In the genomic region with DNA sequence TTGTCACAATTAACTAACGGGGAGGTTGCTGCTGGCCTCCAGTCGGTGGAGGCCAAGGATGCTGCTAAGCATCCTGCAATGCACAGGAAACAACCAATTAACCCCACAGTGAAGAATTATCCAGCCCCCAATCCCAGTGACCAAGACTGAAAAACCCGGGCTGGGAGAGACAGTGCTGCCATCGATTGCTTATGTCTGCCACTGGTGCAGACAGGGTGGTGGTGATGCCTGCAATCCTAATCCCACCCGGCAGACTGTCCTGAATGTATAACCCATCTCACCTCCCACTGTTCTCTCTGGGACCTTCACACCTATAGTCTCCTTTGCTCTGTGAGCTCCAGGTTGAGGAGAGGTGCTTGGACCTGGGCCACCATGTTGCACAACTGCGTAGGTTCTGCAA, we compare ENCODE assay signal across 20 cellular contexts. TPM values are rescaled to one million over a fixed set of nuclear protein-coding genes. Genes with fewer than 3 reads are reported as not detected.
DNase-seq lines count a peak whose midpoint lies in the region; ATAC-seq and TF ChIP-seq lines count a peak whose summit lies in the region.
"Had no signal": no experiment of that assay in that cellular context is flagged by ENCODE, and none has a peak within 500 bp of the region (broad histone marks: within the 10 kb centered on the region; RNA-seq: fewer than 3 reads in every experiment).

No MANE protein-coding gene starts in this region.

- H4K20me1 ChIP-seq in OCI-LY3 (ENCODE audit: insufficient read depth, low read length), result no peaks in the 10 kb centered on the region

- H3K27ac ChIP-seq in OCI-LY3 (ENCODE audit: low read length), result peak overlapping the region; percentile 99
- H3K27ac ChIP-seq: suprapubic skin, vagina had no signal

- H2AFZ ChIP-seq in OCI-LY3 (ENCODE audit: low read depth, low read length), result no peak overlapping the region
- H2AFZ ChIP-seq: PC-9 had no signal

- H3K27me3 Mint-ChIP-seq in activated naive CD4-positive, alpha-beta T cell treated with anti-CD3 and anti-CD28 coated beads for 36 hours (ENCODE audit: low read depth), result no peaks in the 10 kb centered on the region
- no peaks in the 10 kb centered on the region for H3K27me3 Mint-ChIP-seq in chondrocyte (ENCODE audit: low read depth)
- H3K27me3 Mint-ChIP-seq in stimulated activated naive CD8-positive, alpha-beta T cell treated with anti-CD3 and anti-CD28 coated beads, Interleukin-15, amount 100 ng/mL, for 72 hours, result peaks cover 7% of the 10 kb centered on the region
- H3K27me3 Mint-ChIP-seq: CD4-positive, alpha-beta T cell had no signal

- no peak overlapping the region for H3K4me3 Mint-ChIP-seq in activated naive CD4-positive, alpha-beta T cell treated with anti-CD3 and anti-CD28 coated beads for 36 hours
- no peak overlapping the region for H3K4me3 Mint-ChIP-seq in chondrocyte (ENCODE audit: unreplicated experiment)
- peak overlapping the region in 1 of 2 donors; percentile 64 for H3K4me3 Mint-ChIP-seq in stimulated activated naive CD8-positive, alpha-beta T cell treated with anti-CD3 and anti-CD28 coated beads, Interleukin-15, amount 100 ng/mL, for 72 hours
- H3K4me3 Mint-ChIP-seq: CD4-positive, alpha-beta T cell; WTC11 had no signal

- peak overlapping the region; percentile 61; the same call in 1 of the 2 replicates for H3K4me3 ChIP-seq in OCI-LY3 (ENCODE audit: low read length)
- H3K4me3 ChIP-seq: lung, SK-N-MC, suprapubic skin, vagina had no signal

- H3K36me3 ChIP-seq in OCI-LY3 (replicated peaks; ENCODE audit: low read depth, low read length), result peaks cover 9% of the 10 kb centered on the region
- H3K36me3 ChIP-seq: suprapubic skin, vagina had no signal

- H3K4me1 Mint-ChIP-seq in activated naive CD4-positive, alpha-beta T cell treated with anti-CD3 and anti-CD28 coated beads for 36 hours (ENCODE audit: low read depth), result peaks cover 31% of the 10 kb centered on the region
- H3K4me1 Mint-ChIP-seq in chondrocyte (ENCODE audit: low read depth), result peaks cover 24% of the 10 kb centered on the region
- H3K4me1 Mint-ChIP-seq in stimulated activated naive CD8-positive, alpha-beta T cell treated with anti-CD3 and anti-CD28 coated beads, Interleukin-15, amount 100 ng/mL, for 72 hours, result peaks cover 65% of the 10 kb centered on the region

- H3K9me3 Mint-ChIP-seq in activated naive CD4-positive, alpha-beta T cell treated with anti-CD3 and anti-CD28 coated beads for 36 hours, result no peaks in the 10 kb centered on the region
- no peaks in the 10 kb centered on the region for H3K9me3 Mint-ChIP-seq in chondrocyte (ENCODE audit: low read depth)
- no peaks in the 10 kb centered on the region for H3K9me3 Mint-ChIP-seq in stimulated activated naive CD8-positive, alpha-beta T cell treated with anti-CD3 and anti-CD28 coated beads, Interleukin-15, amount 100 ng/mL, for 72 hours
- H3K9me3 Mint-ChIP-seq: activated T-helper 2 cell treated with anti-CD3 and anti-CD28 coated beads, Interferon-gamma antibody, Interleukin-2, Interleukin-4, amounts not matched to agents 10 μg/mL and 5 μg/mL and 100 μg/mL, durations not matched to agents 14 hours and 24 hours and 36 hours; CD4-positive, alpha-beta T cell; WTC11 had no signal

- no peak for ATAC-seq in stimulated activated naive CD8-positive, alpha-beta T cell treated with anti-CD3 and anti-CD28 coated beads, Interleukin-15, amount 100 ng/mL, for 72 hours
- ATAC-seq in activated CD4-positive, CD25-positive, alpha-beta regulatory T cell treated with anti-CD3 and anti-CD28 coated beads, Interleukin-2, amount 50 U/mL, for 24 hours, result no peak
- ATAC-seq: right cardiac atrium, WTC11 had no signal

- H3K9ac ChIP-seq in OCI-LY3 (ENCODE audit: low read length), result peak overlapping the region; percentile 69

- H3K27ac Mint-ChIP-seq in activated naive CD4-positive, alpha-beta T cell treated with anti-CD3 and anti-CD28 coated beads for 36 hours, result peak overlapping the region; percentile 50
- H3K27ac Mint-ChIP-seq in chondrocyte (ENCODE audit: unreplicated experiment), result peak overlapping the region; percentile 99
- H3K27ac Mint-ChIP-seq in stimulated activated naive CD8-positive, alpha-beta T cell treated with anti-CD3 and anti-CD28 coated beads, Interleukin-15, amount 100 ng/mL, for 72 hours, result peak overlapping the region; percentile 100
- H3K27ac Mint-ChIP-seq: activated T-helper 2 cell treated with anti-CD3 and anti-CD28 coated beads, Interferon-gamma antibody, Interleukin-2, Interleukin-4, amounts not matched to agents 10 μg/mL and 5 μg/mL and 100 μg/mL, durations not matched to agents 14 hours and 24 hours and 36 hours; CD4-positive, alpha-beta T cell; WTC11 had no signal

- DNase-seq in activated naive CD4-positive, alpha-beta T cell treated with anti-CD3 and anti-CD28 coated beads for 36 hours, result no peak
- DNase-seq in activated naive CD4-positive, alpha-beta T cell (lab: John Stamatoyannopoulos, UW), result no peak
- DNase-seq in chondrocyte (ENCODE audit: low spot score) (no peak), SIG-M5 (lab: John Stamatoyannopoulos, UW) (no peak)
- no peak for DNase-seq in stimulated activated naive CD8-positive, alpha-beta T cell treated with anti-CD3 and anti-CD28 coated beads, Interleukin-15, amount 100 ng/mL, for 72 hours
- no peak for DNase-seq in activated CD8-positive, alpha-beta memory T cell treated with anti-CD3 and anti-CD28 coated beads, Interleukin-2, amount 50 U/mL, for 48 hours
- DNase-seq: CD4-positive, alpha-beta T cell; DMS153; GF-D8; NCI-H1694; PC-9 had no signal

- H3K36me3 Mint-ChIP-seq in activated naive CD4-positive, alpha-beta T cell treated with anti-CD3 and anti-CD28 coated beads for 36 hours (ENCODE audit: low read depth), result peaks cover 1% of the 10 kb centered on the region
- no peaks in the 10 kb centered on the region for H3K36me3 Mint-ChIP-seq in chondrocyte (ENCODE audit: low read depth)
- H3K36me3 Mint-ChIP-seq: WTC11 had no signal

- H3K9me3 ChIP-seq in OCI-LY3 (ENCODE audit: insufficient read depth, low read length), result peaks cover 6% of the 10 kb centered on the region; the same call in 1 of the 2 replicates
- H3K9me3 ChIP-seq: suprapubic skin, vagina had no signal

- CTCF ChIA-PET in activated naive CD4-positive, alpha-beta T cell treated with anti-CD3 and anti-CD28 coated beads for 36 hours (lab: Charles Lee), result interaction anchor here (0.7 to 3.3 kb wide), 4 partner anchors 29 to 62 kb away, joined by 3 to 27 read pairs (median 10); no protein-coding TSS in a partner anchor

- intact Hi-C loops in activated naive CD4-positive, alpha-beta T cell treated with anti-CD3 and anti-CD28 coated beads for 36 hours (cut with micrococcal nuclease), result no loop called here

- H3K4me1 ChIP-seq in OCI-LY3 (ENCODE audit: low read length), result peaks cover 78% of the 10 kb centered on the region

- H3K4me2 ChIP-seq in OCI-LY3 (ENCODE audit: low read length), result peak overlapping the region; percentile 98; the same call in 1 of the 2 replicates

- no peaks in the 10 kb centered on the region for H3K27me3 ChIP-seq in OCI-LY3 (ENCODE audit: low read depth, low read length)

- no peak for TF ChIP-seq CTCF in OCI-LY3 (IDR thresholded peaks at IDR 0.05; ENCODE audit: low read depth, low read length)
- TF ChIP-seq CTCF in chondrocyte (IDR thresholded peaks at IDR 0.05), result no peak

- H3K79me2 ChIP-seq in OCI-LY3 (ENCODE audit: low read length), result no peaks in the 10 kb centered on the region

RNA-seq across cellular contexts. Expression of a gene that starts 42.3 kb away (rescaled TPM):
- 10 to 100 TPM; 56.2 to 62.4 TPM for total RNA-seq in activated naive CD4-positive, alpha-beta T cell treated with anti-CD3 and anti-CD28 coated beads for 36 hours
- 19.8 to 21.2 TPM (median 20.5 TPM) in 3 replicates for total RNA-seq in chondrocyte

Comparison
In these comparisons a context has a peak if more than half of its experiments do, and no peak if none do; other contexts are left out.
1. H3K27ac Mint-ChIP-seq: peak in every context shown above with its lines; median percentile 100 in stimulated activated naive CD8-positive, alpha-beta T cell treated with anti-CD3 and anti-CD28 coated beads, Interleukin-15, amount 100 ng/mL, for 72 hours; 99 in chondrocyte; 50 in activated naive CD4-positive, alpha-beta T cell treated with anti-CD3 and anti-CD28 coated beads for 36 hours.